Comparison of ENCODE assay signal across 24 cellular contexts in genomic region chr1:43921022-43921421, GRCh38. TPM values are rescaled to one million over a fixed set of nuclear protein-coding genes. Genes with fewer than 3 reads are reported as not detected.
DNase-seq lines count a peak whose midpoint lies in the region; ATAC-seq, FAIRE-seq and TF ChIP-seq lines count a peak whose summit lies in the region.
"Had no signal": no experiment of that assay in that cellular context is flagged by ENCODE, and none has a peak within 500 bp of the region (broad histone marks: within the 10 kb centered on the region; RNA-seq: fewer than 3 reads in every experiment).

No MANE protein-coding gene starts in this region.

- no peaks in the 10 kb centered on the region for H3K79me2 ChIP-seq in mammary epithelial cell (ENCODE audit: insufficient read depth, low read length)

- no peak overlapping the region for H3K4me3 ChIP-seq in mammary epithelial cell (replicated peaks in 1 of 3; ENCODE audit: insufficient read depth in 1 of 3, low read depth in 2 of 3, low read length in 3 of 3)
- no peak overlapping the region for H3K4me3 ChIP-seq in RWPE2 (ENCODE audit: severe bottlenecking)
- H3K4me3 ChIP-seq in coronary artery: no peak overlapping the region
- H3K4me3 ChIP-seq: BLaER1 treated with 17β-estradiol and CSF1 and Interleukin-3, amounts not matched to agents 10 nM and 100 nM; GM23248; MG63; PC-9 had no signal

- peak; percentile 5 for FAIRE-seq in urothelium cell line (lab: Jason Lieb, UNC)
- FAIRE-seq: A204.1, GM12892, GM18507 had no signal

- H3K27ac ChIP-seq in mammary epithelial cell (ENCODE audit: insufficient read depth, low read depth, low read length): peak overlapping the region; percentile 36
- peak overlapping the region; percentile 80 for H3K27ac ChIP-seq in RWPE2 (ENCODE audit: poor library complexity, severe bottlenecking)
- peak overlapping the region; percentile 95 for H3K27ac ChIP-seq in epithelial cell of prostate
- H3K27ac ChIP-seq in coronary artery: no peak overlapping the region
- H3K27ac ChIP-seq: BLaER1 treated with 17β-estradiol and CSF1 and Interleukin-3, amounts not matched to agents 10 nM and 100 nM; PC-9 had no signal

- no peak overlapping the region for H3K27ac Mint-ChIP-seq in MCF 10A (ENCODE audit: low read depth, unreplicated experiment)
- H3K27ac Mint-ChIP-seq: CD8-positive, alpha-beta T cell had no signal

- 97% methylated on average over 5 of the region's 6 CpGs for WGBS in mammary epithelial cell (ENCODE audit: low coverage, missing lambda C conversion rate)

- no peaks in the 10 kb centered on the region for H3K36me3 Mint-ChIP-seq in MCF 10A (ENCODE audit: insufficient read depth, unreplicated experiment)

- H3K4me2 ChIP-seq in mammary epithelial cell (ENCODE audit: insufficient read depth, low read depth, low read length): no peak overlapping the region
- H3K4me2 ChIP-seq: PC-9 had no signal

- H3K4me1 Mint-ChIP-seq in MCF 10A (ENCODE audit: insufficient read depth, unreplicated experiment): peaks cover 13% of the 10 kb centered on the region

- no peaks in the 10 kb centered on the region for H3K27me3 Mint-ChIP-seq in MCF 10A (ENCODE audit: insufficient read depth, unreplicated experiment)

- H3K27me3 ChIP-seq in mammary epithelial cell (ENCODE audit: insufficient read depth, low read length) (no peaks in the 10 kb centered on the region), RWPE2 (ENCODE audit: insufficient read depth, poor library complexity, severe bottlenecking) (no peaks in the 10 kb centered on the region)
- H3K27me3 ChIP-seq: BLaER1 treated with 17β-estradiol and CSF1 and Interleukin-3, amounts not matched to agents 10 nM and 100 nM; MG63 had no signal

- H3K9me3 Mint-ChIP-seq in MCF 10A (ENCODE audit: unreplicated experiment): peaks cover 6% of the 10 kb centered on the region
- H3K9me3 Mint-ChIP-seq: CD8-positive, alpha-beta T cell had no signal

- BruUV-seq in mammary epithelial cell (replicated peaks; lab: Mats Ljungman, UMichigan) (no TSS peak), MCF 10A (replicated peaks; lab: Mats Ljungman, UMichigan) (no TSS peak)

- no peak overlapping the region for H3K4me3 Mint-ChIP-seq in MCF 10A (ENCODE audit: unreplicated experiment)
- H3K4me3 Mint-ChIP-seq: CD8-positive, alpha-beta T cell had no signal

- H3K4me1 ChIP-seq in mammary epithelial cell (ENCODE audit: insufficient read depth, low read length) (peaks cover 28% of the 10 kb centered on the region), RWPE2 (ENCODE audit: insufficient read depth, poor library complexity, severe bottlenecking) (peaks cover 15% of the 10 kb centered on the region)

- no peak for ATAC-seq in RWPE2 (ENCODE audit: low read depth)
- ATAC-seq: CD8-positive, alpha-beta T cell had no signal

- H2AFZ ChIP-seq in mammary epithelial cell (ENCODE audit: low read depth, low read length): no peak overlapping the region
- H2AFZ ChIP-seq: GM23248, PC-9 had no signal

- DNase-seq in mammary epithelial cell (no peak), MCF 10A (ENCODE audit: unreplicated experiment) (no peak), RWPE2 (ENCODE audit: low spot score) (no peak), epithelial cell of prostate (ENCODE audit: low read depth, low spot score) (no peak), urothelium cell line (ENCODE audit: low spot score) (no peak), inferior parietal cortex (ENCODE audit: extremely low spot score) (no peak), coronary artery (ENCODE audit: low spot score) (no peak), mesenteric fat pad (ENCODE audit: low spot score) (no peak)
- DNase-seq: CD8-positive, alpha-beta T cell; DMS79; IMR-90; Karpas-422; MG63; NCI-H1048; NCI-H1436; NCI-H2029; NCI-H526 had no signal

- CTCF ChIA-PET in mammary epithelial cell (lab: Charles Lee; ENCODE audit: low non-redundant PET) (no interaction called here), MCF 10A (lab: Yijun Ruan, JAX) (interaction anchor here (1.2 to 1.9 kb wide), 3 partner anchors 8 to 157 kb away, joined by 3 to 9 read pairs (median 4); no protein-coding TSS in a partner anchor)

- intact Hi-C loops in mammary epithelial cell (cut with micrococcal nuclease): no loop called here
- intact Hi-C loops in MCF 10A (cut with micrococcal nuclease): no loop called here

- no peaks in the 10 kb centered on the region for H4K20me1 ChIP-seq in mammary epithelial cell (ENCODE audit: insufficient read depth, low read length)
- H4K20me1 ChIP-seq: BLaER1 treated with 17β-estradiol and CSF1 and Interleukin-3, amounts not matched to agents 10 nM and 100 nM had no signal

- dilution Hi-C loops in mammary epithelial cell (cut with HindIII; ENCODE audit: low sequenced_read_pairs): no loop called here

- TF ChIP-seq CTCF in mammary epithelial cell (conservative IDR thresholded peaks at IDR 0.05 in 1 of 2, IDR thresholded peaks at IDR 0.05 in 1 of 2; ENCODE audit: extremely low read depth in 1 of 2, insufficient read depth in 1 of 2, low read depth in 1 of 2, low read length in 2 of 2): no peak
- TF ChIP-seq CTCF in MCF 10A (IDR thresholded peaks at IDR 0.05; ENCODE audit: unreplicated experiment): no peak
- no peak for TF ChIP-seq CTCF in RWPE2 (IDR thresholded peaks at IDR 0.05; ENCODE audit: poor library complexity, severe bottlenecking)
- TF ChIP-seq CTCF in coronary artery (IDR thresholded peaks at IDR 0.05): no peak

- no peak overlapping the region for H3K9ac ChIP-seq in mammary epithelial cell (ENCODE audit: insufficient read depth, low read length)
- H3K9ac ChIP-seq: BLaER1 treated with 17β-estradiol and CSF1 and Interleukin-3, amounts not matched to agents 10 nM and 100 nM; GM23248 had no signal

- in situ Hi-C loops in mammary epithelial cell (cut with MboI; ENCODE audit: low sequenced_read_pairs in 2 of 2): no loop called here

- H3K9me3 ChIP-seq in mammary epithelial cell (replicated peaks; ENCODE audit: insufficient read depth, low read length) (no peaks in the 10 kb centered on the region), RWPE2 (ENCODE audit: severe bottlenecking) (no peaks in the 10 kb centered on the region)
- H3K9me3 ChIP-seq: BLaER1 treated with 17β-estradiol and CSF1 and Interleukin-3, amounts not matched to agents 10 nM and 100 nM; MG63 had no signal

- H3K36me3 ChIP-seq in mammary epithelial cell (ENCODE audit: insufficient read depth, low read length) (no peaks in the 10 kb centered on the region), RWPE2 (ENCODE audit: low read depth) (no peaks in the 10 kb centered on the region)
- H3K36me3 ChIP-seq: MG63 had no signal

- POLR2A ChIA-PET in MCF 10A (lab: Yijun Ruan, JAX): no interaction called here

RNA-seq across cellular contexts. Expression of gene ARTN, which starts 12.6 kb away (rescaled TPM):
- total RNA-seq in mammary epithelial cell (100 to 1,000 TPM in 1 of 2 donors, 10 to 100 TPM in 1; 22.8 to 105 TPM), MCF 10A (2022) (1.9 TPM in 2 replicates), mesenteric fat pad (0.39 TPM)
- polyA plus RNA-seq in mammary epithelial cell: 47.1 TPM
- polyA minus RNA-seq in mammary epithelial cell: 21.8 TPM
- total RNA-seq: IMR-90, SK-MEL-5 had no signal
- polyA plus RNA-seq: GM23248 had no signal

RNA-seq across cellular contexts. Expression of gene IPO13, which starts 25.7 kb away (rescaled TPM):
- 10 to 100 TPM; 35.5 to 53.0 TPM for total RNA-seq in mammary epithelial cell
- polyA plus RNA-seq in mammary epithelial cell: 38.6 TPM
- 64.5 TPM for polyA minus RNA-seq in mammary epithelial cell
- 23.9 and 31.4 TPM in 2 replicates for total RNA-seq in MCF 10A (2022)
- 26.1 TPM for total RNA-seq in mesenteric fat pad

RNA-seq across cellular contexts. Expression of gene DPH2, which starts 48.8 kb away (rescaled TPM):
- total RNA-seq in mammary epithelial cell (10 to 100 TPM; 28.4 to 31.7 TPM), MCF 10A (2022) (27.9 and 38.9 TPM in 2 replicates), mesenteric fat pad (23.2 TPM)
- 34.8 TPM for polyA plus RNA-seq in mammary epithelial cell
- polyA minus RNA-seq in mammary epithelial cell: 34.2 TPM

RNA-seq across cellular contexts. Expression of gene ATP6V0B, which starts 53.7 kb away (rescaled TPM):
- total RNA-seq in mammary epithelial cell: 100 to 1,000 TPM in 1 of 2 donors, 10 to 100 TPM in 1; 84.4 to 127 TPM
- 199 TPM for polyA plus RNA-seq in mammary epithelial cell
- polyA minus RNA-seq in mammary epithelial cell: 104 TPM
- 120 and 141 TPM in 2 replicates for total RNA-seq in MCF 10A (2022)
- 133 TPM for total RNA-seq in mesenteric fat pad

RNA-seq across cellular contexts. Expression of gene B4GALT2, which starts 58.0 kb away (rescaled TPM):
- 100 to 1,000 TPM in 1 of 2 donors, 10 to 100 TPM in 1; 88.2 to 103 TPM for total RNA-seq in mammary epithelial cell
- 71.7 TPM for polyA plus RNA-seq in mammary epithelial cell
- polyA minus RNA-seq in mammary epithelial cell: 102 TPM
- 56.3 and 68.4 TPM in 2 replicates for total RNA-seq in MCF 10A (2022)
- 66.3 TPM for total RNA-seq in mesenteric fat pad

Comparison
In these comparisons a context has a peak if more than half of its experiments do, and no peak if none do; other contexts are left out.
1. H3K27ac ChIP-seq: peak in mammary epithelial cell (single experiment), RWPE2 (single experiment) and epithelial cell of prostate (single experiment); none in coronary artery (0 of 2).